In genomic region chr10:110841767-110842267, GRCh38 we compare ENCODE assay signal across 9 cellular contexts. TPM values are rescaled to one million over a fixed set of nuclear protein-coding genes. Genes with fewer than 3 reads are reported as not detected.
A peak's percentile ranks its signal among the peaks of the same experiment; 100 is the strongest.
DNase-seq lines count a peak whose midpoint lies in the region; ATAC-seq, FAIRE-seq and TF ChIP-seq lines count a peak whose summit lies in the region.
"Had no signal": no experiment of that assay in that cellular context is flagged by ENCODE, and none has a peak within 500 bp of the region (broad histone marks: within the 10 kb centered on the region; RNA-seq: fewer than 3 reads in every experiment).

No MANE protein-coding gene starts in this region.

- H3K27me3 ChIP-seq in pancreas: no peaks in the 10 kb centered on the region

- no peak for FAIRE-seq in pancreas (lab: Jason Lieb, UNC)
- FAIRE-seq: bronchial epithelial cell had no signal

- H3K4me1 ChIP-seq in pancreas: peaks cover 66 to 76% (median 74%) of the 10 kb centered on the region in 3 donors

- H3K36me3 ChIP-seq in pancreas: no peaks in the 10 kb centered on the region

- TF ChIP-seq CTCF in pancreas (IDR thresholded peaks at IDR 0.05): no peak

- peak in 1 of 6 donors; percentile 10 for DNase-seq in pancreas
- no peak for DNase-seq in HK-2 (ENCODE audit: unreplicated experiment)
- no peak for DNase-seq in dedifferentiated amniotic fluid mesenchymal stem cell (ENCODE audit: extremely low spot score)
- DNase-seq in RKO (ENCODE audit: low spot score): no peak

- peak; percentile 76 for ATAC-seq in GM18870 (IDR thresholded peaks at IDR 0.05; ENCODE audit: unreplicated experiment)
- peak; percentile 73 for ATAC-seq in GM21526 (IDR thresholded peaks at IDR 0.05; ENCODE audit: low FRiP score, unreplicated experiment)
- peak; percentile 76 for ATAC-seq in HG03442 (IDR thresholded peaks at IDR 0.05; ENCODE audit: unreplicated experiment)
- no peak for ATAC-seq in pancreas

- no peak overlapping the region for H3K4me3 ChIP-seq in pancreas
- H3K4me3 ChIP-seq: SK-N-MC had no signal

- no peaks in the 10 kb centered on the region for H3K9me3 ChIP-seq in pancreas

- 75 to 81% methylated on average over 9 of the region's 9 CpGs for WGBS in pancreas, 2 donors

- intact Hi-C loops in pancreas (cut with DNase I): no loop called here

- peak overlapping the region in 3 of 4 donors; percentile 90 to 94 (median 93) for H3K27ac ChIP-seq in pancreas
- H3K27ac ChIP-seq: SK-N-MC had no signal

RNA-seq across cellular contexts. Expression of gene PDCD4, which starts 29.9 kb away (rescaled TPM):
- 100 to 1,000 TPM; 323 to 679 (median 523) TPM for total RNA-seq in pancreas
- 100 to 1,000 TPM; 283 to 352 TPM for polyA plus RNA-seq in pancreas

Comparison
In these comparisons a context has a peak if more than half of its experiments do, and no peak if none do; other contexts are left out.
1. ATAC-seq: peak in GM18870 (single experiment), GM21526 (single experiment) and HG03442 (single experiment); none in pancreas (0 of 4).